30 cellular contexts compared by ENCODE assay signal in genomic region chr13:19670147-19670546, GRCh38. TPM values are rescaled to one million over a fixed set of nuclear protein-coding genes. Genes with fewer than 3 reads are reported as not detected.
DNase-seq lines count a peak whose midpoint lies in the region; ATAC-seq and TF ChIP-seq lines count a peak whose summit lies in the region.
"Had no signal": no experiment of that assay in that cellular context is flagged by ENCODE, and none has a peak within 500 bp of the region (broad histone marks: within the 10 kb centered on the region; RNA-seq: fewer than 3 reads in every experiment).

No MANE protein-coding gene starts in this region.

- CTCF ChIA-PET in CD8-positive, alpha-beta T cell (lab: Charles Lee), result no interaction called here

- TF ChIP-seq CTCF in AG10803 (conservative IDR thresholded peaks at IDR 0.05; ENCODE audit: low read length) (no peak), mesothelial cell of epicardium (IDR thresholded peaks at IDR 0.05; ENCODE audit: unreplicated experiment) (no peak)
- no peak for TF ChIP-seq CTCF in CD8-positive, alpha-beta T cell (IDR thresholded peaks at IDR 0.05)

- DNase-seq in AG10803 (ENCODE audit: low read depth) (peak; percentile 10), mesothelial cell of epicardium (ENCODE audit: low spot score in 2 of 2, unreplicated experiment in 2 of 2) (no peak), head of caudate nucleus (no peak), SJCRH30 (no peak), NCI-H1694 treated with DMSO at 0.1 percent for 48 hours (lab: John Stamatoyannopoulos, UW) (no peak)
- no peak for DNase-seq in CD8-positive, alpha-beta T cell
- no peak for DNase-seq in activated naive CD8-positive, alpha-beta T cell treated with anti-CD3 and anti-CD28 coated beads, Interleukin-2, amount 50 U/mL, for 24 hours
- DNase-seq: ACHN; activated CD4-positive, CD25-positive, alpha-beta regulatory T cell; activated CD8-positive, alpha-beta memory T cell treated with anti-CD3 and anti-CD28 coated beads for 24 hours; activated gamma-delta T cell; amygdala; COR-L47; DMS79 treated with DMSO at 0.1 percent for 48 hours; GDM1; mesendoderm; NCI-H146; NCI-H2107; NCI-H345; NCI-H69; occipital lobe; PC-3; psoas muscle; SK-N-SH; stimulated activated CD4-positive, alpha-beta T cell treated with anti-CD3 and anti-CD28 coated beads, Interleukin-4, amount 100 ng/mL, for 24 hours; upper lobe of left lung had no signal

- H3K27me3 Mint-ChIP-seq in CD8-positive, alpha-beta T cell (ENCODE audit: low read depth), result no peaks in the 10 kb centered on the region
- H3K27me3 Mint-ChIP-seq in activated naive CD8-positive, alpha-beta T cell treated with anti-CD3 and anti-CD28 coated beads, Interleukin-2, amount 50 U/mL, for 24 hours, result no peaks in the 10 kb centered on the region
- no peaks in the 10 kb centered on the region for H3K27me3 Mint-ChIP-seq in mesothelial cell of epicardium (ENCODE audit: low read depth)

- H3K27ac Mint-ChIP-seq in CD8-positive, alpha-beta T cell, result peak overlapping the region; percentile 62
- peak overlapping the region; percentile 71 for H3K27ac Mint-ChIP-seq in activated naive CD8-positive, alpha-beta T cell treated with anti-CD3 and anti-CD28 coated beads, Interleukin-2, amount 50 U/mL, for 24 hours
- peak overlapping the region; percentile 3 for H3K27ac Mint-ChIP-seq in mesothelial cell of epicardium
- H3K27ac Mint-ChIP-seq: GM23338 had no signal

- peaks cover 88% of the 10 kb centered on the region for H3K36me3 Mint-ChIP-seq in CD8-positive, alpha-beta T cell
- H3K36me3 Mint-ChIP-seq in activated naive CD8-positive, alpha-beta T cell treated with anti-CD3 and anti-CD28 coated beads, Interleukin-2, amount 50 U/mL, for 24 hours (ENCODE audit: low read depth), result peaks cover 67% of the 10 kb centered on the region
- peaks cover 53% of the 10 kb centered on the region for H3K36me3 Mint-ChIP-seq in mesothelial cell of epicardium

- H3K9me3 ChIP-seq in CD8-positive, alpha-beta T cell (ENCODE audit: low read length), result no peaks in the 10 kb centered on the region
- H3K9me3 ChIP-seq in SJCRH30 (replicated peaks), result no peaks in the 10 kb centered on the region
- H3K9me3 ChIP-seq: gastroesophageal sphincter, psoas muscle, SK-N-SH, upper lobe of left lung had no signal

- no peak overlapping the region for H3K4me3 Mint-ChIP-seq in CD8-positive, alpha-beta T cell
- no peak overlapping the region for H3K4me3 Mint-ChIP-seq in activated naive CD8-positive, alpha-beta T cell treated with anti-CD3 and anti-CD28 coated beads, Interleukin-2, amount 50 U/mL, for 24 hours
- no peak overlapping the region for H3K4me3 Mint-ChIP-seq in mesothelial cell of epicardium
- H3K4me3 Mint-ChIP-seq: GM23338 had no signal

- no peaks in the 10 kb centered on the region for H3K27me3 ChIP-seq in CD8-positive, alpha-beta T cell (ENCODE audit: insufficient read depth, low read length)
- H3K27me3 ChIP-seq in SJCRH30, result no peaks in the 10 kb centered on the region
- H3K27me3 ChIP-seq: gastroesophageal sphincter, upper lobe of left lung had no signal

- H3K4me1 Mint-ChIP-seq in CD8-positive, alpha-beta T cell (ENCODE audit: low read depth), result no peaks in the 10 kb centered on the region
- H3K4me1 Mint-ChIP-seq in activated naive CD8-positive, alpha-beta T cell treated with anti-CD3 and anti-CD28 coated beads, Interleukin-2, amount 50 U/mL, for 24 hours, result no peaks in the 10 kb centered on the region
- H3K4me1 Mint-ChIP-seq in mesothelial cell of epicardium, result no peaks in the 10 kb centered on the region

- POLR2A ChIA-PET in CD8-positive, alpha-beta T cell (lab: Charles Lee), result no interaction called here

- no peak overlapping the region for H3K4me3 ChIP-seq in AG10803 (ENCODE audit: low read length)
- no peak overlapping the region for H3K4me3 ChIP-seq in CD8-positive, alpha-beta T cell (ENCODE audit: low read depth, low read length)
- no peak overlapping the region for H3K4me3 ChIP-seq in SJCRH30
- H3K4me3 ChIP-seq: gastroesophageal sphincter, GM23338, psoas muscle, upper lobe of left lung had no signal

- no peak for ATAC-seq in CD8-positive, alpha-beta T cell
- no peak for ATAC-seq in activated naive CD8-positive, alpha-beta T cell treated with anti-CD3 and anti-CD28 coated beads, Interleukin-2, amount 50 U/mL, for 24 hours
- ATAC-seq in HG03196 (IDR thresholded peaks at IDR 0.05; ENCODE audit: unreplicated experiment), result no peak
- ATAC-seq: gastroesophageal sphincter, GM23338, PC-3, psoas muscle, sciatic nerve had no signal

- peaks cover 48% of the 10 kb centered on the region for H3K36me3 ChIP-seq in CD8-positive, alpha-beta T cell (ENCODE audit: insufficient read depth, low read length)
- peaks cover 72% of the 10 kb centered on the region for H3K36me3 ChIP-seq in SJCRH30

- intact Hi-C loops in CD8-positive, alpha-beta T cell (cut with DNase I, micrococcal nuclease), result no loop called here
- intact Hi-C loops in head of caudate nucleus (cut with DNase I), result no loop called here

- no peaks in the 10 kb centered on the region for H3K4me1 ChIP-seq in CD8-positive, alpha-beta T cell (ENCODE audit: insufficient read depth, low read length)
- no peaks in the 10 kb centered on the region for H3K4me1 ChIP-seq in SJCRH30
- H3K4me1 ChIP-seq: gastroesophageal sphincter, psoas muscle, upper lobe of left lung had no signal

- H3K9me3 Mint-ChIP-seq in CD8-positive, alpha-beta T cell, result no peaks in the 10 kb centered on the region
- H3K9me3 Mint-ChIP-seq in activated naive CD8-positive, alpha-beta T cell treated with anti-CD3 and anti-CD28 coated beads, Interleukin-2, amount 50 U/mL, for 24 hours, result no peaks in the 10 kb centered on the region
- H3K9me3 Mint-ChIP-seq in mesothelial cell of epicardium, result no peaks in the 10 kb centered on the region
- H3K9me3 Mint-ChIP-seq: GM23338 had no signal

- H3K27ac ChIP-seq in CD8-positive, alpha-beta T cell (ENCODE audit: low read depth, low read length), result no peak overlapping the region
- H3K27ac ChIP-seq in SJCRH30, result no peak overlapping the region
- H3K27ac ChIP-seq: gastroesophageal sphincter, psoas muscle, upper lobe of left lung had no signal

RNA-seq across cellular contexts. Expression of gene MPHOSPH8, which starts 36.7 kb away (rescaled TPM):
- total RNA-seq in CD8-positive, alpha-beta T cell, result 10 to 100 TPM; 32.9 to 35.6 TPM
- 30.4 to 33.1 TPM (median 32.6 TPM) in 3 replicates for total RNA-seq in mesothelial cell of epicardium
- 25.6 and 29.5 TPM in 2 replicates for total RNA-seq in SJCRH30 (2014; rRNA removed; shearing (Covaris generic))

Comparison
In these comparisons a context has a peak if more than half of its experiments do, and no peak if none do; other contexts are left out.
1. H3K27ac Mint-ChIP-seq: peak in every context shown above with its lines; median percentile 71 in activated naive CD8-positive, alpha-beta T cell treated with anti-CD3 and anti-CD28 coated beads, Interleukin-2, amount 50 U/mL, for 24 hours; 62 in CD8-positive, alpha-beta T cell; 3 in mesothelial cell of epicardium.